11 cellular contexts compared by ENCODE assay signal in the genomic region with DNA sequence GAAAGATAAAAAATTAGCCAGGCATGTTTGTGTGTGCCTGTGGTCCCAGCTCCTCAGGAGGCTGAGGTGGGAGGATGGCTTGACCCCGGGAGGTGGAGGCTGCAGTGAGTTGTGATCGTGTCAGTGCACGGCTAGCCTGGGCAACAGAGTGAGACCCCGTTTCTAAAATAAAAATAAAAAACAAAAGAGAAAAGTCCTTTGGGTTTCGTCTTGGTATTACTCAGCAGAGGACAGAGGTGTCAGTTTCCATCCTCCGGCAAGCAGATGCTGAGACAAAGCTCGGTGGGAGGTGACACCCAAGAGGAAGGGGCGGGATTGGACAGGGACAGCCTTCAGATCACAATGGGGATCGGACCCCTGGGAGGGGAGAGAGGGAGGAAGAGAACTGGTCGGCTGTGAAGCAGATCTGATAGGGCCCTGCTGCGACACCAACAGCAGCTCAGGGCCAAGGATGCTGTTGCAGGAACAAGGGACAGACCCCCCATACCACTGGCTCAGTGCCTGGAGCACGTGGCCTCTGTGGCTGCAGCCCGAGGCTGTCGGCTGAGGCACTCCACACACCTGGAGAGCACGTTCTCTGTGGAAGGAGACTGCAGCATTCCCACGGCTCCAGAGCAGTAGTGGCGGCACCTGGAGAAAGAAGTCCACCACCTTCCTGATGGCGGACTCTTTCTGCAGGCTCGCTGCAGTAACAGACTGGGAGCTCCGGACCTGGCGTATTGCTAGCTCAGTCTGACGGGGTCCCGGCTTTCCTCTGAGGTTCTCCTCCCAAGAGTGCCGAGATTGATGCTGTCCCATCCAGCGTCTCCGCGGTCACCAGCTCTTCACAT. TPM values are rescaled to one million over a fixed set of nuclear protein-coding genes. Genes with fewer than 3 reads are reported as not detected.
A peak's percentile ranks its signal among the peaks of the same experiment; 100 is the strongest.
DNase-seq lines count a peak whose midpoint lies in the region; ATAC-seq lines count a peak whose summit lies in the region.
"Had no signal": no experiment of that assay in that cellular context is flagged by ENCODE, and none has a peak within 500 bp of the region (broad histone marks: within the 10 kb centered on the region; RNA-seq: fewer than 3 reads in every experiment).

No MANE protein-coding gene starts in this region.

- H3K9me3 ChIP-seq in T-helper 17 cell (ENCODE audit: control insufficient read depth, low read length, poor library complexity, severe bottlenecking), result no peaks in the 10 kb centered on the region
- H3K9me3 ChIP-seq: lower lobe of right lung, SK-N-SH had no signal

- no peaks in the 10 kb centered on the region for H3K36me3 Mint-ChIP-seq in T-helper 17 cell (ENCODE audit: low read depth)
- H3K36me3 Mint-ChIP-seq: type B pancreatic cell had no signal

- peak; percentile 44 for DNase-seq in stimulated activated CD4-positive, alpha-beta T cell treated with anti-CD3 and anti-CD28 coated beads, Interleukin-15, amount 100 ng/mL, for 24 hours
- no peak for DNase-seq in stimulated activated CD4-positive, alpha-beta T cell treated with anti-CD3 and anti-CD28 coated beads, Interleukin-4, amount 100 ng/mL, for 24 hours
- DNase-seq in T-helper 17 cell (no peak), NCI-H1694 (lab: John Stamatoyannopoulos, UW) (no peak)
- DNase-seq in stimulated activated naive CD8-positive, alpha-beta T cell treated with anti-CD3 and anti-CD28 coated beads, Interleukin-15, amount 100 ng/mL, for 72 hours, result peak; percentile 59 to 60
- DNase-seq: lower lobe of right lung, SK-N-SH had no signal

- peak; percentile 36 for ATAC-seq in HG02759 (IDR thresholded peaks at IDR 0.05; ENCODE audit: unreplicated experiment)
- ATAC-seq in T-helper 17 cell, result no peak
- ATAC-seq in stimulated activated naive CD8-positive, alpha-beta T cell treated with anti-CD3 and anti-CD28 coated beads, Interleukin-15, amount 100 ng/mL, for 72 hours, result no peak
- no peak for ATAC-seq in GM21529 (IDR thresholded peaks at IDR 0.05; ENCODE audit: unreplicated experiment)
- ATAC-seq in HG02852 (IDR thresholded peaks at IDR 0.05; ENCODE audit: unreplicated experiment), result no peak
- ATAC-seq: lower lobe of right lung had no signal

- no peak overlapping the region for H3K4me3 Mint-ChIP-seq in T-helper 17 cell
- peak overlapping the region; percentile 61 to 90 for H3K4me3 Mint-ChIP-seq in stimulated activated naive CD8-positive, alpha-beta T cell treated with anti-CD3 and anti-CD28 coated beads, Interleukin-15, amount 100 ng/mL, for 72 hours
- H3K4me3 Mint-ChIP-seq: type B pancreatic cell had no signal

- H3K27me3 Mint-ChIP-seq in T-helper 17 cell, result no peaks in the 10 kb centered on the region
- no peaks in the 10 kb centered on the region for H3K27me3 Mint-ChIP-seq in stimulated activated naive CD8-positive, alpha-beta T cell treated with anti-CD3 and anti-CD28 coated beads, Interleukin-15, amount 100 ng/mL, for 72 hours

- H3K27ac Mint-ChIP-seq in T-helper 17 cell, result peak overlapping the region; percentile 83
- H3K27ac Mint-ChIP-seq in stimulated activated naive CD8-positive, alpha-beta T cell treated with anti-CD3 and anti-CD28 coated beads, Interleukin-15, amount 100 ng/mL, for 72 hours, result peak overlapping the region in 1 of 2 donors; percentile 83
- H3K27ac Mint-ChIP-seq: type B pancreatic cell had no signal

- peaks cover 49% of the 10 kb centered on the region for H3K4me1 Mint-ChIP-seq in T-helper 17 cell
- peaks cover 94% of the 10 kb centered on the region for H3K4me1 Mint-ChIP-seq in stimulated activated naive CD8-positive, alpha-beta T cell treated with anti-CD3 and anti-CD28 coated beads, Interleukin-15, amount 100 ng/mL, for 72 hours

- H3K9me3 Mint-ChIP-seq in stimulated activated naive CD8-positive, alpha-beta T cell treated with anti-CD3 and anti-CD28 coated beads, Interleukin-15, amount 100 ng/mL, for 72 hours, result no peaks in the 10 kb centered on the region
- H3K9me3 Mint-ChIP-seq: type B pancreatic cell had no signal

RNA-seq across cellular contexts. Expression of a gene that starts 5.2 kb away (rescaled TPM):
- total RNA-seq in T-helper 17 cell, result 10 to 100 TPM; 18.3 to 24.2 TPM

Comparison
In these comparisons a context has a peak if more than half of its experiments do, and no peak if none do; other contexts are left out.
1. DNase-seq: peak in stimulated activated CD4-positive, alpha-beta T cell treated with anti-CD3 and anti-CD28 coated beads, Interleukin-15, amount 100 ng/mL, for 24 hours (single experiment) and stimulated activated naive CD8-positive, alpha-beta T cell treated with anti-CD3 and anti-CD28 coated beads, Interleukin-15, amount 100 ng/mL, for 72 hours (2 of 2); none in stimulated activated CD4-positive, alpha-beta T cell treated with anti-CD3 and anti-CD28 coated beads, Interleukin-4, amount 100 ng/mL, for 24 hours (single experiment), T-helper 17 cell (0 of 3) and NCI-H1694 (single experiment).